In genomic region chr1:213376862-213377372, GRCh38 we compare ENCODE assay signal across 1 cellular context.
TF ChIP-seq lines count a peak whose summit lies in the region.

No MANE protein-coding gene starts in this region.

TF ChIP-seq in HepG2, 621 proteins besides CTCF, POLR2A, EP300 and RAD21 (continued from another document and continues in another):
- TF ChIP-seq, protein P1, sequence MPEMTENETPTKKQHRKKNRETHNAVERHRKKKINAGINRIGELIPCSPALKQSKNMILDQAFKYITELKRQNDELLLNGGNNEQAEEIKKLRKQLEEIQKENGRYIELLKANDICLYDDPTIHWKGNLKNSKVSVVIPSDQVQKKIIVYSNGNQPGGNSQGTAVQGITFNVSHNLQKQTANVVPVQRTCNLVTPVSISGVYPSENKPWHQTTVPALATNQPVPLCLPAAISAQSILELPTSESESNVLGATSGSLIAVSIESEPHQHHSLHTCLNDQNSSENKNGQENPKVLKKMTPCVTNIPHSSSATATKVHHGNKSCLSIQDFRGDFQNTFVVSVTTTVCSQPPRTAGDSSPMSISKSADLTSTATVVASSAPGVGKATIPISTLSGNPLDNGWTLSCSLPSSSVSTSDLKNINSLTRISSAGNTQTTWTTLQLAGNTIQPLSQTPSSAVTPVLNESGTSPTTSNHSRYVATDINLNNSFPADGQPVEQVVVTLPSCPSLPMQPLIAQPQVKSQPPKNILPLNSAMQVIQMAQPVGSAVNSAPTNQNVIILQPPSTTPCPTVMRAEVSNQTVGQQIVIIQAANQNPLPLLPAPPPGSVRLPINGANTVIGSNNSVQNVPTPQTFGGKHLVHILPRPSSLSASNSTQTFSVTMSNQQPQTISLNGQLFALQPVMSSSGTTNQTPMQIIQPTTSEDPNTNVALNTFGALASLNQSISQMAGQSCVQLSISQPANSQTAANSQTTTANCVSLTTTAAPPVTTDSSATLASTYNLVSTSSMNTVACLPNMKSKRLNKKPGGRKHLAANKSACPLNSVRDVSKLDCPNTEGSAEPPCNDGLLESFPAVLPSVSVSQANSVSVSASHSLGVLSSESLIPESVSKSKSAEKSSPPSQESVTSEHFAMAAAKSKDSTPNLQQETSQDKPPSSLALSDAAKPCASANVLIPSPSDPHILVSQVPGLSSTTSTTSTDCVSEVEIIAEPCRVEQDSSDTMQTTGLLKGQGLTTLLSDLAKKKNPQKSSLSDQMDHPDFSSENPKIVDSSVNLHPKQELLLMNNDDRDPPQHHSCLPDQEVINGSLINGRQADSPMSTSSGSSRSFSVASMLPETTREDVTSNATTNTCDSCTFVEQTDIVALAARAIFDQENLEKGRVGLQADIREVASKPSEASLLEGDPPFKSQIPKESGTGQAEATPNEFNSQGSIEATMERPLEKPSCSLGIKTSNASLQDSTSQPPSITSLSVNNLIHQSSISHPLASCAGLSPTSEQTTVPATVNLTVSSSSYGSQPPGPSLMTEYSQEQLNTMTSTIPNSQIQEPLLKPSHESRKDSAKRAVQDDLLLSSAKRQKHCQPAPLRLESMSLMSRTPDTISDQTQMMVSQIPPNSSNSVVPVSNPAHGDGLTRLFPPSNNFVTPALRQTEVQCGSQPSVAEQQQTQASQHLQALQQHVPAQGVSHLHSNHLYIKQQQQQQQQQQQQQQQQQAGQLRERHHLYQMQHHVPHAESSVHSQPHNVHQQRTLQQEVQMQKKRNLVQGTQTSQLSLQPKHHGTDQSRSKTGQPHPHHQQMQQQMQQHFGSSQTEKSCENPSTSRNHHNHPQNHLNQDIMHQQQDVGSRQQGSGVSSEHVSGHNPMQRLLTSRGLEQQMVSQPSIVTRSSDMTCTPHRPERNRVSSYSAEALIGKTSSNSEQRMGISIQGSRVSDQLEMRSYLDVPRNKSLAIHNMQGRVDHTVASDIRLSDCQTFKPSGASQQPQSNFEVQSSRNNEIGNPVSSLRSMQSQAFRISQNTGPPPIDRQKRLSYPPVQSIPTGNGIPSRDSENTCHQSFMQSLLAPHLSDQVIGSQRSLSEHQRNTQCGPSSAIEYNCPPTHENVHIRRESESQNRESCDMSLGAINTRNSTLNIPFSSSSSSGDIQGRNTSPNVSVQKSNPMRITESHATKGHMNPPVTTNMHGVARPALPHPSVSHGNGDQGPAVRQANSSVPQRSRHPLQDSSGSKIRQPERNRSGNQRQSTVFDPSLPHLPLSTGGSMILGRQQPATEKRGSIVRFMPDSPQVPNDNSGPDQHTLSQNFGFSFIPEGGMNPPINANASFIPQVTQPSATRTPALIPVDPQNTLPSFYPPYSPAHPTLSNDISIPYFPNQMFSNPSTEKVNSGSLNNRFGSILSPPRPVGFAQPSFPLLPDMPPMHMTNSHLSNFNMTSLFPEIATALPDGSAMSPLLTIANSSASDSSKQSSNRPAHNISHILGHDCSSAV (CRISPR knock-in tag; IDR thresholded peaks at IDR 0.05; ENCODE audit: borderline replicate concordance), result no peak
- TF ChIP-seq GABPA (IDR thresholded peaks at IDR 0.05; ENCODE audit: low read depth, low read length) (no peak), GABPA (CRISPR knock-in tag; IDR thresholded peaks at IDR 0.05; ENCODE audit: low read depth) (no peak), NR2F2 (IDR thresholded peaks at IDR 0.05; ENCODE audit: borderline replicate concordance, low read depth) (0 out of 2 replicates have a peak, but pooled peaks have one; percentile 10), ZNF619 (CRISPR knock-in tag; IDR thresholded peaks at IDR 0.05) (no peak), MBNL3 (CRISPR knock-in tag; conservative IDR thresholded peaks at IDR 0.05) (no peak), ZNF160 (CRISPR knock-in tag; IDR thresholded peaks at IDR 0.05) (0 out of 2 replicates have a peak, but pooled peaks have one; percentile 61), TBP (CRISPR knock-in tag; IDR thresholded peaks at IDR 0.05) (no peak), RNF219 (CRISPR knock-in tag; IDR thresholded peaks at IDR 0.05) (no peak), ZNF549 (CRISPR knock-in tag; IDR thresholded peaks at IDR 0.05) (no peak), SRSF9 (IDR thresholded peaks at IDR 0.05; ENCODE audit: borderline replicate concordance, insufficient read depth, low read depth, low read length, poor library complexity, severe bottlenecking) (no peak), CBX1 (IDR thresholded peaks at IDR 0.05; ENCODE audit: low read depth) (no peak), ZNF317 (CRISPR knock-in tag; IDR thresholded peaks at IDR 0.05) (no peak), ZFP36 (IDR thresholded peaks at IDR 0.05; ENCODE audit: borderline replicate concordance, low read depth, low read length, partially characterized antibody) (no peak), DR1 (CRISPR knock-in tag; IDR thresholded peaks at IDR 0.05) (no peak), BCL6 (CRISPR knock-in tag; IDR thresholded peaks at IDR 0.05) (peak; percentile 71), CSRNP1 (CRISPR knock-in tag; IDR thresholded peaks at IDR 0.05) (no peak), ZBTB44 (CRISPR knock-in tag; IDR thresholded peaks at IDR 0.05) (no peak), SP1 (IDR thresholded peaks at IDR 0.05) (no peak), SP1 (CRISPR knock-in tag; IDR thresholded peaks at IDR 0.05) (no peak)
- TF ChIP-seq, protein P2, sequence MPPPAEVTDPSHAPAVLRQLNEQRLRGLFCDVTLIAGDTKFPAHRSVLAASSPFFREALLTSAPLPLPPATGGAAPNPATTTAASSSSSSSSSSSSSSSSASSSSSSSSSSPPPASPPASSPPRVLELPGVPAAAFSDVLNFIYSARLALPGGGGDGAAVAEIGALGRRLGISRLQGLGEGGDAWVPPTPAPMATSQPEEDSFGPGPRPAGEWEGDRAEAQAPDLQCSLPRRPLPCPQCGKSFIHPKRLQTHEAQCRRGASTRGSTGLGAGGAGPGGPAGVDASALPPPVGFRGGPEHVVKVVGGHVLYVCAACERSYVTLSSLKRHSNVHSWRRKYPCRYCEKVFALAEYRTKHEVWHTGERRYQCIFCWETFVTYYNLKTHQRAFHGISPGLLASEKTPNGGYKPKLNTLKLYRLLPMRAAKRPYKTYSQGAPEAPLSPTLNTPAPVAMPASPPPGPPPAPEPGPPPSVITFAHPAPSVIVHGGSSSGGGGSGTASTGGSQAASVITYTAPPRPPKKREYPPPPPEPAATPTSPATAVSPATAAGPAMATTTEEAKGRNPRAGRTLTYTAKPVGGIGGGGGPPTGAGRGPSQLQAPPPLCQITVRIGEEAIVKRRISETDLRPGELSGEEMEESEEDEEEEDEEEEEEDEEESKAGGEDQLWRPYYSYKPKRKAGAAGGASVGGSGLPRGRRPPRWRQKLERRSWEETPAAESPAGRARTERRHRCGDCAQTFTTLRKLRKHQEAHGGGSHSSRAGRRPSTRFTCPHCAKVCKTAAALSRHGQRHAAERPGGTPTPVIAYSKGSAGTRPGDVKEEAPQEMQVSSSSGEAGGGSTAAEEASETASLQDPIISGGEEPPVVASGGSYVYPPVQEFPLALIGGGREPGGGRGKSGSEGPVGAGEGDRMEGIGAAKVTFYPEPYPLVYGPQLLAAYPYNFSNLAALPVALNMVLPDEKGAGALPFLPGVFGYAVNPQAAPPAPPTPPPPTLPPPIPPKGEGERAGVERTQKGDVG (CRISPR knock-in tag; IDR thresholded peaks at IDR 0.05; ENCODE audit: borderline replicate concordance), result no peak
- TF ChIP-seq, protein P3, sequence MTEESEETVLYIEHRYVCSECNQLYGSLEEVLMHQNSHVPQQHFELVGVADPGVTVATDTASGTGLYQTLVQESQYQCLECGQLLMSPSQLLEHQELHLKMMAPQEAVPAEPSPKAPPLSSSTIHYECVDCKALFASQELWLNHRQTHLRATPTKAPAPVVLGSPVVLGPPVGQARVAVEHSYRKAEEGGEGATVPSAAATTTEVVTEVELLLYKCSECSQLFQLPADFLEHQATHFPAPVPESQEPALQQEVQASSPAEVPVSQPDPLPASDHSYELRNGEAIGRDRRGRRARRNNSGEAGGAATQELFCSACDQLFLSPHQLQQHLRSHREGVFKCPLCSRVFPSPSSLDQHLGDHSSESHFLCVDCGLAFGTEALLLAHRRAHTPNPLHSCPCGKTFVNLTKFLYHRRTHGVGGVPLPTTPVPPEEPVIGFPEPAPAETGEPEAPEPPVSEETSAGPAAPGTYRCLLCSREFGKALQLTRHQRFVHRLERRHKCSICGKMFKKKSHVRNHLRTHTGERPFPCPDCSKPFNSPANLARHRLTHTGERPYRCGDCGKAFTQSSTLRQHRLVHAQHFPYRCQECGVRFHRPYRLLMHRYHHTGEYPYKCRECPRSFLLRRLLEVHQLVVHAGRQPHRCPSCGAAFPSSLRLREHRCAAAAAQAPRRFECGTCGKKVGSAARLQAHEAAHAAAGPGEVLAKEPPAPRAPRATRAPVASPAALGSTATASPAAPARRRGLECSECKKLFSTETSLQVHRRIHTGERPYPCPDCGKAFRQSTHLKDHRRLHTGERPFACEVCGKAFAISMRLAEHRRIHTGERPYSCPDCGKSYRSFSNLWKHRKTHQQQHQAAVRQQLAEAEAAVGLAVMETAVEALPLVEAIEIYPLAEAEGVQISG (CRISPR knock-in tag; IDR thresholded peaks at IDR 0.05), result no peak
- TF ChIP-seq, protein P4, sequence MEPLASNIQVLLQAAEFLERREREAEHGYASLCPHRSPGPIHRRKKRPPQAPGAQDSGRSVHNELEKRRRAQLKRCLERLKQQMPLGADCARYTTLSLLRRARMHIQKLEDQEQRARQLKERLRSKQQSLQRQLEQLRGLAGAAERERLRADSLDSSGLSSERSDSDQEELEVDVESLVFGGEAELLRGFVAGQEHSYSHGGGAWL (CRISPR knock-in tag; IDR thresholded peaks at IDR 0.05), result no peak
